11 cellular contexts compared by ENCODE assay signal in genomic region chr3:52247455-52248164, GRCh38. TPM values are rescaled to one million over a fixed set of nuclear protein-coding genes. Genes with fewer than 3 reads are reported as not detected.
A peak's percentile ranks its signal among the peaks of the same experiment; 100 is the strongest.
DNase-seq lines count a peak whose midpoint lies in the region; ATAC-seq, FAIRE-seq and TF ChIP-seq lines count a peak whose summit lies in the region.
"Had no signal": no experiment of that assay in that cellular context is flagged by ENCODE, and none has a peak within 500 bp of the region (broad histone marks: within the 10 kb centered on the region; RNA-seq: fewer than 3 reads in every experiment).

No MANE protein-coding gene starts in this region.

- peak overlapping the region; percentile 88 for H3K27ac ChIP-seq in left ventricle myocardium inferior (replicated peaks)
- H3K27ac ChIP-seq in kidney (ENCODE audit: low read depth in 2 of 2, low read length in 2 of 2) = no peak overlapping the region
- H3K27ac ChIP-seq in thymus (ENCODE audit: low read depth) = peak overlapping the region; percentile 15

- peaks cover 35% of the 10 kb centered on the region for H3K36me3 ChIP-seq in left ventricle myocardium inferior
- peaks cover 0 to 9% of the 10 kb centered on the region in 2 donors for H3K36me3 ChIP-seq in kidney (ENCODE audit: control insufficient read depth in 1 of 2, insufficient read depth in 2 of 2, low read length in 2 of 2)
- H3K36me3 ChIP-seq in thymus (ENCODE audit: control insufficient read depth, insufficient read depth) = peaks cover 38% of the 10 kb centered on the region

- no peak for TF ChIP-seq CTCF in left ventricle myocardium inferior (IDR thresholded peaks at IDR 0.05; ENCODE audit: borderline replicate concordance)
- no peak for TF ChIP-seq CTCF in kidney (IDR thresholded peaks at IDR 0.05; ENCODE audit: borderline replicate concordance, extremely low read depth, insufficient read depth)

- 97% methylated on average over 7 of the region's 7 CpGs for WGBS in thymus

- no peak for DNase-seq in left ventricle myocardium inferior
- DNase-seq in Right ventricle myocardium superior = no peak
- DNase-seq in activated CD8-positive, alpha-beta memory T cell treated with anti-CD3 and anti-CD28 coated beads, Interleukin-2, amount 50 U/mL, for 48 hours = peak; percentile 49
- DNase-seq in kidney = peak; percentile 66
- DNase-seq in NCI-H2029 treated with DMSO at 0.1 percent for 48 hours (lab: John Stamatoyannopoulos, UW) = no peak
- DNase-seq in NCI-H1105 (lab: John Stamatoyannopoulos, UW) = no peak
- DNase-seq in LoVo (ENCODE audit: low spot score) = no peak
- DNase-seq: activated CD4-positive, CD25-positive, alpha-beta regulatory T cell; islet precursor cell; NCI-H187 treated with DMSO at 0.1 percent for 48 hours had no signal

- no peak overlapping the region for H3K9ac ChIP-seq in kidney (ENCODE audit: low read length in 2 of 2)

- intact Hi-C loops in left ventricle myocardium inferior (cut with micrococcal nuclease) (no loop called here), Right ventricle myocardium superior (cut with DNase I) (no loop called here), kidney (cut with DNase I) (no loop called here)

- H3K27me3 ChIP-seq in left ventricle myocardium inferior (ENCODE audit: low read depth) (no peaks in the 10 kb centered on the region), thymus (ENCODE audit: control insufficient read depth, insufficient read depth) (no peaks in the 10 kb centered on the region)

- FAIRE-seq in kidney (lab: Jason Lieb, UNC) = no peak

- no peak for ATAC-seq in Right ventricle myocardium superior (ENCODE audit: poor library complexity)

- H3K9me3 ChIP-seq in left ventricle myocardium inferior (replicated peaks) (no peaks in the 10 kb centered on the region), kidney (ENCODE audit: control insufficient read depth in 1 of 2, low read length in 2 of 2) (no peaks in the 10 kb centered on the region), thymus (ENCODE audit: control insufficient read depth) (no peaks in the 10 kb centered on the region)

- peaks cover 40% of the 10 kb centered on the region for H3K4me1 ChIP-seq in left ventricle myocardium inferior
- peaks cover 0 to 8% of the 10 kb centered on the region in 2 donors for H3K4me1 ChIP-seq in kidney (ENCODE audit: control insufficient read depth in 1 of 2, insufficient read depth in 1 of 2, low read depth in 1 of 2, low read length in 2 of 2)
- peaks cover 14% of the 10 kb centered on the region for H3K4me1 ChIP-seq in thymus (ENCODE audit: control insufficient read depth, insufficient read depth, low read length)

- H3K4me3 ChIP-seq in left ventricle myocardium inferior = peak overlapping the region; percentile 70
- H3K4me3 ChIP-seq in kidney (ENCODE audit: low read length in 2 of 2) = no peak overlapping the region
- peak overlapping the region; percentile 66 for H3K4me3 ChIP-seq in thymus (ENCODE audit: low read length)

RNA-seq across cellular contexts. Expression of gene PPM1M, which starts 2.1 kb away (rescaled TPM):
- total RNA-seq in left ventricle myocardium inferior = 9.2 TPM
- total RNA-seq in Right ventricle myocardium superior = 8.4 TPM
- 32.5 TPM for total RNA-seq in kidney
- 23.2 TPM for polyA plus RNA-seq in kidney (ENCODE audit: insufficient read depth, low read depth, low replicate concordance)
- 65.0 TPM for polyA plus RNA-seq in thymus

RNA-seq across cellular contexts. Expression of gene TWF2, which starts 8.7 kb away (rescaled TPM):
- 115 TPM for total RNA-seq in left ventricle myocardium inferior
- total RNA-seq in Right ventricle myocardium superior = 131 TPM
- 59.9 TPM for total RNA-seq in kidney
- 44.0 TPM for polyA plus RNA-seq in kidney (ENCODE audit: insufficient read depth, low read depth, low replicate concordance)
- 62.6 TPM for polyA plus RNA-seq in thymus

RNA-seq across cellular contexts. Expression of gene TLR9, which starts 22.2 kb away (rescaled TPM):
- total RNA-seq in left ventricle myocardium inferior = 0.66 TPM
- 0.32 TPM for total RNA-seq in Right ventricle myocardium superior
- total RNA-seq in kidney = 0.94 TPM
- polyA plus RNA-seq in kidney (ENCODE audit: insufficient read depth, low read depth, low replicate concordance) = not detected
- 0.59 TPM for polyA plus RNA-seq in thymus

RNA-seq across cellular contexts. Expression of gene WDR82, which starts 30.8 kb away (rescaled TPM):
- total RNA-seq in left ventricle myocardium inferior = 61.6 TPM
- 61.0 TPM for total RNA-seq in Right ventricle myocardium superior
- 75.8 TPM for total RNA-seq in kidney
- 20.9 TPM for polyA plus RNA-seq in kidney (ENCODE audit: insufficient read depth, low read depth, low replicate concordance)
- 47.4 TPM for polyA plus RNA-seq in thymus

RNA-seq across cellular contexts. Expression of gene GLYCTK, which starts 40.0 kb away (rescaled TPM):
- 4.0 TPM for total RNA-seq in left ventricle myocardium inferior
- 5.3 TPM for total RNA-seq in Right ventricle myocardium superior
- 30.7 TPM for total RNA-seq in kidney
- 50.2 TPM for polyA plus RNA-seq in kidney (ENCODE audit: insufficient read depth, low read depth, low replicate concordance)
- 18.9 TPM for polyA plus RNA-seq in thymus

Comparison
In these comparisons a context has a peak if more than half of its experiments do, and no peak if none do; other contexts are left out.
1. DNase-seq: peak in activated CD8-positive, alpha-beta memory T cell treated with anti-CD3 and anti-CD28 coated beads, Interleukin-2, amount 50 U/mL, for 48 hours (single experiment) and kidney (single experiment); none in left ventricle myocardium inferior (single experiment), Right ventricle myocardium superior (single experiment), NCI-H2029 treated with DMSO at 0.1 percent for 48 hours (single experiment), NCI-H1105 (single experiment) and LoVo (single experiment).
2. H3K27ac ChIP-seq: peak in left ventricle myocardium inferior (single experiment) and thymus (single experiment); none in kidney (0 of 2).
3. H3K4me3 ChIP-seq: peak in left ventricle myocardium inferior (single experiment) and thymus (single experiment); none in kidney (0 of 2).